14 cellular contexts compared by ENCODE assay signal in the genomic region with DNA sequence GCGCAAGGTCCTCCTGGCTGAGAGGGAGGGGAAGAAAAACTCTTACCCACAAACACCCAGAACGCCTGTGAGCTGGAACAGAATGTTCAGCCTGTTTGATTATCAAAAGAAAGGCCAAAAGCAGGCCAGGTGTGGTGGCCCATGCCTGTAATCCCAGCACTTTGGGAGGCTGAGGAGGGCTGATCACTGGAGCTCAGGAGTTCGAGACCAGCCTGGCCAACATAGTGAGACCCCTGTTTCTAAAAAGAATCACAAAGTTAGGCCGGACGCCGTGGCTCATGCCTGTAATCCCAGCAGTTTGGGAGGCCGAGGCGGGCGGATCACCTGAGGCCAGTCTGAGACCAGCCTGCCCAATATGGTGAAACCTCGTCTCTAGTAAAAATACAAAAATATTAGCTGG. TPM values are rescaled to one million over a fixed set of nuclear protein-coding genes. Genes with fewer than 3 reads are reported as not detected.
"Had no signal": no experiment of that assay in that cellular context is flagged by ENCODE, and none has a peak within 500 bp of the region (broad histone marks: within the 10 kb centered on the region; RNA-seq: fewer than 3 reads in every experiment).

No MANE protein-coding gene starts in this region.

RNA-seq across cellular contexts. Expression of a gene that starts 15.8 kb away (rescaled TPM):
- total RNA-seq: activated B cell treated with CpG ODN at 0.5 μM for 24 hours; activated CD4-positive, alpha-beta memory T cell treated with anti-CD3 and anti-CD28 coated beads for 36 hours; activated CD4-positive, alpha-beta memory T cell treated with anti-CD3 and anti-CD28 coated beads, Interleukin-2, amount 10 ng/mL, durations not matched to agents 7 days and 5 days; activated CD4-positive, alpha-beta T cell treated with anti-CD3 and anti-CD28 coated beads for 36 hours; activated CD4-positive, alpha-beta T cell treated with anti-CD3 and anti-CD28 coated beads, Interleukin-2, amount 10 ng/mL, durations not matched to agents 24 days and 14 days; activated CD4-positive, alpha-beta T cell treated with anti-CD3 and anti-CD28 coated beads, Interleukin-2, amount 10 ng/mL, durations not matched to agents 7 days and 5 days; activated CD8-positive, alpha-beta memory T cell treated with anti-CD3 and anti-CD28 coated beads for 36 hours; activated CD8-positive, alpha-beta memory T cell treated with anti-CD3 and anti-CD28 coated beads, Interleukin-2, amount 10 ng/mL, durations not matched to agents 7 days and 5 days; activated CD8-positive, alpha-beta T cell treated with anti-CD3 and anti-CD28 coated beads for 36 hours; activated CD8-positive, alpha-beta T cell treated with anti-CD3 and anti-CD28 coated beads, Interleukin-2, amount 10 ng/mL, durations not matched to agents 7 days and 5 days; T-helper 1 cell treated with Interleukin-12 subunit alpha and Interleukin-12 subunit beta and Interleukin-4 antibody, amounts not matched to agents 30 ng/mL and 1 ng/mL, for 36 hours; T-helper 17 cell had no signal

RNA-seq across cellular contexts. Expression of a gene that starts 24.2 kb away (rescaled TPM):
- total RNA-seq: activated B cell treated with CpG ODN at 0.5 μM for 24 hours; activated CD4-positive, alpha-beta memory T cell treated with anti-CD3 and anti-CD28 coated beads for 36 hours; activated CD4-positive, alpha-beta memory T cell treated with anti-CD3 and anti-CD28 coated beads, Interleukin-2, amount 10 ng/mL, durations not matched to agents 7 days and 5 days; activated CD4-positive, alpha-beta T cell treated with anti-CD3 and anti-CD28 coated beads for 36 hours; activated CD4-positive, alpha-beta T cell treated with anti-CD3 and anti-CD28 coated beads, Interleukin-2, amount 10 ng/mL, durations not matched to agents 24 days and 14 days; activated CD4-positive, alpha-beta T cell treated with anti-CD3 and anti-CD28 coated beads, Interleukin-2, amount 10 ng/mL, durations not matched to agents 7 days and 5 days; activated CD8-positive, alpha-beta memory T cell treated with anti-CD3 and anti-CD28 coated beads for 36 hours; activated CD8-positive, alpha-beta memory T cell treated with anti-CD3 and anti-CD28 coated beads, Interleukin-2, amount 10 ng/mL, durations not matched to agents 7 days and 5 days; activated CD8-positive, alpha-beta T cell treated with anti-CD3 and anti-CD28 coated beads for 36 hours; activated CD8-positive, alpha-beta T cell treated with anti-CD3 and anti-CD28 coated beads, Interleukin-2, amount 10 ng/mL, durations not matched to agents 7 days and 5 days; T-helper 1 cell treated with Interleukin-12 subunit alpha and Interleukin-12 subunit beta and Interleukin-4 antibody, amounts not matched to agents 30 ng/mL and 1 ng/mL, for 36 hours; T-helper 17 cell; T-helper 2 cell treated with Interferon-gamma antibody and Interleukin-4, amounts not matched to agents 100 ng/mL and 5 ng/mL, for 36 hours; WTC11 had no signal
